Comparison of ENCODE assay signal across 8 cellular contexts in genomic region chr22:30262917-30263741, GRCh38. TPM values are rescaled to one million over a fixed set of nuclear protein-coding genes. Genes with fewer than 3 reads are reported as not detected.
DNase-seq lines count a peak whose midpoint lies in the region; ATAC-seq, FAIRE-seq and TF ChIP-seq lines count a peak whose summit lies in the region.

No MANE protein-coding gene starts in this region.

- H3K9me3 ChIP-seq in adipocyte (ENCODE audit: control insufficient read depth, low read length) (no peaks in the 10 kb centered on the region), right cardiac atrium (ENCODE audit: control insufficient read depth, low read length) (no peaks in the 10 kb centered on the region), gastrocnemius medialis (no peaks in the 10 kb centered on the region)

- DNase-seq in D721Med (ENCODE audit: insufficient read length, low spot score) (peak; percentile 44), Kasumi-1 (lab: John Stamatoyannopoulos, UW) (peak; percentile 58 to 63), T-helper 1 cell (peak; percentile 58 to 79 (median 73)), adipocyte (ENCODE audit: low read depth) (peak; percentile 91), right cardiac atrium (peak; percentile 75 to 93 (median 88)), gastrocnemius medialis (peak; percentile 39 to 50), putamen (ENCODE audit: low spot score) (no peak)

- ATAC-seq in right cardiac atrium = peak in 1 of 2 donors; percentile 56
- peak; percentile 55 to 62 for ATAC-seq in gastrocnemius medialis
- ATAC-seq in HG03175 (IDR thresholded peaks at IDR 0.05; ENCODE audit: unreplicated experiment) = no peak

- peak overlapping the region; percentile 20 for H3K9ac ChIP-seq in adipocyte (ENCODE audit: low read length)

- no peak for FAIRE-seq in D721Med (lab: Jason Lieb, UNC)

- peak; percentile 67 for TF ChIP-seq CTCF in D721Med (IDR thresholded peaks at IDR 0.05; ENCODE audit: insufficient read depth, missing control alignments)
- peak; percentile 92 to 97 (median 95) for TF ChIP-seq CTCF in gastrocnemius medialis (IDR thresholded peaks at IDR 0.05 in 4 of 5, conservative IDR thresholded peaks at IDR 0.05 in 1 of 5)

- peak overlapping the region; percentile 42 for H3K4me3 ChIP-seq in adipocyte (ENCODE audit: low read length)
- no peak overlapping the region for H3K4me3 ChIP-seq in right cardiac atrium (ENCODE audit: low read length)
- H3K4me3 ChIP-seq in gastrocnemius medialis = peak overlapping the region; percentile 10 to 46 (median 22)

- no peaks in the 10 kb centered on the region for H3K27me3 ChIP-seq in adipocyte (replicated peaks; ENCODE audit: control insufficient read depth, insufficient read depth, low read length)
- H3K27me3 ChIP-seq in right cardiac atrium (ENCODE audit: control insufficient read depth, insufficient read depth) = no peaks in the 10 kb centered on the region
- no peaks in the 10 kb centered on the region for H3K27me3 ChIP-seq in gastrocnemius medialis

- WGBS in right cardiac atrium = 29% methylated on average over 27 of the region's 27 CpGs

- TF ChIP-seq POLR2A in gastrocnemius medialis (IDR thresholded peaks at IDR 0.05) = no peak

- intact Hi-C loops in right cardiac atrium (cut with DNase I) = loop anchor here (2.0 to 10.0 kb wide), 4 partner anchors 122 to 222 kb away; partner anchors contain the start of gene RNF215 (in 4 of the 4)
- intact Hi-C loops in gastrocnemius medialis (cut with DNase I; ENCODE audit: low total_unique reads) = loop anchor here (1.0 to 2.0 kb wide), 2 partner anchors 24 to 124 kb away; partner anchors contain the start of gene RNF215

- H3K36me3 ChIP-seq in adipocyte (ENCODE audit: control insufficient read depth, insufficient read depth, low read length, severe bottlenecking) (no peaks in the 10 kb centered on the region), gastrocnemius medialis (no peaks in the 10 kb centered on the region)

- in situ Hi-C loops in gastrocnemius medialis (cut with MboI; ENCODE audit: low sequenced_read_pairs in 4 of 4) = loop anchor here (5.0 to 10.0 kb wide), 3 partner anchors 122 to 132 kb away; partner anchors contain the start of genes RNF215 (in 3 of the 4) and SEC14L2 (in 1 of the 4)

- no peak overlapping the region for H3K27ac ChIP-seq in right cardiac atrium (ENCODE audit: low read length)
- H3K27ac ChIP-seq in gastrocnemius medialis = no peak overlapping the region

- H3K4me1 ChIP-seq in adipocyte (ENCODE audit: control insufficient read depth, insufficient read depth, low read length) (no peaks in the 10 kb centered on the region), right cardiac atrium (ENCODE audit: control insufficient read depth, insufficient read depth, low read length) (no peaks in the 10 kb centered on the region), gastrocnemius medialis (no peaks in the 10 kb centered on the region)

RNA-seq across cellular contexts. Expression of gene OSM, which starts 3.5 kb away (rescaled TPM):
- total RNA-seq in right cardiac atrium (1 to 10 TPM in 1 of 4 donors, under 1 TPM in 3; 0.17 to 1.5 (median 0.26) TPM), gastrocnemius medialis (under 1 TPM in 1 of 4 donors, not detected in 3; 0.53 TPM)
- polyA plus RNA-seq in right cardiac atrium = 0.81 TPM

RNA-seq across cellular contexts. Expression of gene LIF, which starts 16.6 kb away (rescaled TPM):
- total RNA-seq in right cardiac atrium (1 to 10 TPM in 1 of 4 donors, under 1 TPM in 3; 0.09 to 3.7 (median 0.43) TPM), gastrocnemius medialis (not detected)
- 0.54 TPM for polyA plus RNA-seq in right cardiac atrium

RNA-seq across cellular contexts. Expression of gene CASTOR1, which starts 26.2 kb away (rescaled TPM):
- total RNA-seq in right cardiac atrium (1 to 10 TPM; 7.0 to 9.0 (median 7.4) TPM), gastrocnemius medialis (1 to 10 TPM; 3.5 to 6.5 (median 5.6) TPM)
- 6.4 TPM for polyA plus RNA-seq in right cardiac atrium
